Comparison of ENCODE assay signal across 22 cellular contexts in the genomic region with DNA sequence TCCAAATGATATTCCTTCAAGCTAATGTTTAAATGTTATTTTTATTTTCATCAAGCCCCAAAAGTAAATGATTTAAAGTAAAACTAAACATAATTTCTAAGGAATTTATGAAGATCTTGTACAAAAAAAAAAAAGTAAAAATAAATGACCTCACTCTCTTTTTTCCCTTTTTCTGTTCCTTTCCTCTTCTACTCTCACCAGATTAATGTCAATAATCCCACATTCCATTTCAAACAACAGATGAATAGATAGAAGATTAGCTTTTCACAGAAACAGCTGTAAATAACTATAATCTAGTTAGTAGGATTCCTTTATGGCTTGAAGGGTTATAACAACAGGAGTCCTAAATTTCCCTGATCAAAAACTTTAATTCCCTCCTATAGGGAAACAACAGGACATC.
A peak's percentile ranks its signal among the peaks of the same experiment; 100 is the strongest.
DNase-seq lines count a peak whose midpoint lies in the region; ATAC-seq, FAIRE-seq and TF ChIP-seq lines count a peak whose summit lies in the region.
"Had no signal": no experiment of that assay in that cellular context is flagged by ENCODE, and none has a peak within 500 bp of the region (broad histone marks: within the 10 kb centered on the region; RNA-seq: fewer than 3 reads in every experiment).

No MANE protein-coding gene starts in this region.

- H3K27me3 ChIP-seq in neural progenitor cell, result no peaks in the 10 kb centered on the region
- H3K27me3 ChIP-seq: BLaER1 treated with 17β-estradiol and CSF1 and Interleukin-3, amounts not matched to agents 10 nM and 100 nM had no signal

- H3K9ac ChIP-seq in neural progenitor cell, result no peak overlapping the region
- H3K9ac ChIP-seq: BLaER1 treated with 17β-estradiol and CSF1 and Interleukin-3, amounts not matched to agents 10 nM and 100 nM had no signal

- H3K9me3 Mint-ChIP-seq in nephron, result no peaks in the 10 kb centered on the region
- H3K9me3 Mint-ChIP-seq in neural progenitor cell, result peaks cover 2% of the 10 kb centered on the region
- H3K9me3 Mint-ChIP-seq: CD4-positive, alpha-beta T cell; CD8-positive, alpha-beta T cell had no signal

- no peak overlapping the region for H3K4me3 ChIP-seq in neural progenitor cell
- H3K4me3 ChIP-seq: A549; BLaER1 treated with 17β-estradiol and CSF1 and Interleukin-3, amounts not matched to agents 10 nM and 100 nM; GM12878 had no signal

- H3K4me1 ChIP-seq in neural progenitor cell, result peaks cover 63% of the 10 kb centered on the region
- H3K4me1 ChIP-seq: BLaER1 treated with 17β-estradiol and CSF1 and Interleukin-3, amounts not matched to agents 10 nM and 100 nM; Caco-2 had no signal

- peaks cover 100% of the 10 kb centered on the region for H4K20me1 ChIP-seq in neural progenitor cell (ENCODE audit: low read depth)
- H4K20me1 ChIP-seq: BLaER1 treated with 17β-estradiol and CSF1 and Interleukin-3, amounts not matched to agents 10 nM and 100 nM had no signal

- no peaks in the 10 kb centered on the region for H3K36me3 ChIP-seq in neural progenitor cell
- H3K36me3 ChIP-seq: BLaER1 treated with 17β-estradiol and CSF1 and Interleukin-3, amounts not matched to agents 10 nM and 100 nM had no signal

- TF ChIP-seq CTCF in nephron (IDR thresholded peaks at IDR 0.05; ENCODE audit: unreplicated experiment in 3 of 3), result no peak
- no peak for TF ChIP-seq CTCF in neural progenitor cell (IDR thresholded peaks at IDR 0.05)

- peaks cover 100% of the 10 kb centered on the region for H3K79me2 ChIP-seq in neural progenitor cell (ENCODE audit: low read depth)

- H3K4me1 Mint-ChIP-seq in nephron (peaks cover 67% of the 10 kb centered on the region), neural progenitor cell (peaks cover 75% of the 10 kb centered on the region)
- H3K4me1 Mint-ChIP-seq: B cell had no signal

- no peak overlapping the region for H2AFZ ChIP-seq in neural progenitor cell (replicated peaks)

- no peaks in the 10 kb centered on the region for H3K36me3 Mint-ChIP-seq in nephron (ENCODE audit: low read depth)
- H3K36me3 Mint-ChIP-seq in neural progenitor cell, result peaks cover 11% of the 10 kb centered on the region
- H3K36me3 Mint-ChIP-seq: CD8-positive, alpha-beta T cell had no signal

- H3K27ac ChIP-seq in neural progenitor cell, result peak overlapping the region; percentile 19
- H3K27ac ChIP-seq: 22Rv1; A549; BLaER1 treated with 17β-estradiol and CSF1 and Interleukin-3, amounts not matched to agents 10 nM and 100 nM; C4-2B had no signal

- H3K4me3 Mint-ChIP-seq in nephron (no peak overlapping the region), neural progenitor cell (peak overlapping the region; percentile 20)
- H3K4me3 Mint-ChIP-seq: B cell; CD4-positive, alpha-beta T cell; CD8-positive, alpha-beta T cell had no signal

- intact Hi-C loops in left colon (cut with DNase I, micrococcal nuclease), result no loop called here

- peak; percentile 11 for FAIRE-seq in G401.6 (lab: Jason Lieb, UNC)
- FAIRE-seq: GM12878, GM12892, GM18507 had no signal

- peak; percentile 7 for DNase-seq in NCI-H82 (lab: John Stamatoyannopoulos, UW)
- no peak for DNase-seq in NCI-H82 treated with DMSO at 0.1 percent for 48 hours (lab: John Stamatoyannopoulos, UW; ENCODE audit: unreplicated experiment)
- DNase-seq in neural progenitor cell (ENCODE audit: low spot score), result no peak
- no peak for DNase-seq in left colon
- DNase-seq: AML-193; Caco-2; Calu3; CD4-positive, alpha-beta T cell; CD8-positive, alpha-beta T cell; DMS79 treated with DMSO at 0.1 percent for 48 hours; GDM1 had no signal

- no peaks in the 10 kb centered on the region for H3K9me3 ChIP-seq in neural progenitor cell (ENCODE audit: low read depth)
- H3K9me3 ChIP-seq: A549; BLaER1 treated with 17β-estradiol and CSF1 and Interleukin-3, amounts not matched to agents 10 nM and 100 nM; Caco-2 had no signal

- H3K27ac Mint-ChIP-seq in nephron, result peak overlapping the region; percentile 50 to 92 (median 59)
- peak overlapping the region; percentile 22 for H3K27ac Mint-ChIP-seq in neural progenitor cell
- H3K27ac Mint-ChIP-seq: B cell; CD4-positive, alpha-beta T cell; CD8-positive, alpha-beta T cell had no signal

- no peak overlapping the region for H3K4me2 ChIP-seq in neural progenitor cell
- H3K4me2 ChIP-seq: A549; BLaER1 treated with 17β-estradiol and CSF1 and Interleukin-3, amounts not matched to agents 10 nM and 100 nM had no signal

- H3F3A ChIP-seq in neural progenitor cell (ENCODE audit: low read depth), result peaks cover 44% of the 10 kb centered on the region

- H3K27me3 Mint-ChIP-seq in nephron (ENCODE audit: low read depth), result no peaks in the 10 kb centered on the region
- H3K27me3 Mint-ChIP-seq in neural progenitor cell (ENCODE audit: insufficient read depth, low read depth), result no peaks in the 10 kb centered on the region

- ATAC-seq in left colon (no peak), GM21390 (IDR thresholded peaks at IDR 0.05; ENCODE audit: unreplicated experiment) (no peak)
- ATAC-seq: A549; CD8-positive, alpha-beta T cell; GM12878 had no signal
